Comparison of ENCODE assay signal across 8 cellular contexts in genomic region chr9:128829477-128830251, GRCh38. TPM values are rescaled to one million over a fixed set of nuclear protein-coding genes. Genes with fewer than 3 reads are reported as not detected.
DNase-seq lines count a peak whose midpoint lies in the region; ATAC-seq and TF ChIP-seq lines count a peak whose summit lies in the region.

Gene SPOUT1 (minus strand): TSS chr9:128829794. CDS start chr9:128829780, 14 bp downstream.

- H3K27me3 ChIP-seq in ascending aorta (no peaks in the 10 kb centered on the region), right cardiac atrium (ENCODE audit: control insufficient read depth, insufficient read depth) (no peaks in the 10 kb centered on the region), vagina (no peaks in the 10 kb centered on the region)

- H3K36me3 ChIP-seq in ascending aorta (peaks cover 25 to 36% of the 10 kb centered on the region in 2 donors), vagina (peaks cover 0 to 23% of the 10 kb centered on the region in 2 donors)

- peak; percentile 47 to 76 for DNase-seq in NCI-H187 (lab: John Stamatoyannopoulos, UW)
- peak; percentile 78 to 97 for DNase-seq in ascending aorta (ENCODE audit: low spot score in 2 of 2)
- peak; percentile 93 to 97 (median 97) for DNase-seq in right cardiac atrium
- peak; percentile 93 for DNase-seq in putamen (ENCODE audit: low spot score)
- peak; percentile 94 to 96 for DNase-seq in vagina (ENCODE audit: extremely low spot score in 2 of 2)

- H3K4me3 ChIP-seq in ascending aorta (peak within 1 kb of the TSS; percentile 80 to 94), right cardiac atrium (ENCODE audit: low read length) (peak within 1 kb of the TSS; percentile 58), vagina (peak within 1 kb of the TSS; percentile 76 to 81)

- H3K9me3 ChIP-seq in ascending aorta (no peaks in the 10 kb centered on the region), right cardiac atrium (ENCODE audit: control insufficient read depth, low read length) (no peaks in the 10 kb centered on the region), vagina (no peaks in the 10 kb centered on the region)

- TF ChIP-seq POLR2A in vagina (IDR thresholded peaks at IDR 0.05) = peak in 1 of 2 donors; percentile 12

- peaks cover 11 to 12% of the 10 kb centered on the region in 2 donors for H3K4me1 ChIP-seq in ascending aorta
- H3K4me1 ChIP-seq in right cardiac atrium (ENCODE audit: control insufficient read depth, insufficient read depth, low read length) = no peaks in the 10 kb centered on the region
- H3K4me1 ChIP-seq in vagina = peaks cover 19% of the 10 kb centered on the region

- TF ChIP-seq CTCF in ascending aorta (IDR thresholded peaks at IDR 0.05) = no peak
- TF ChIP-seq CTCF in vagina (IDR thresholded peaks at IDR 0.05) = no peak

- ATAC-seq in GM18498 (IDR thresholded peaks at IDR 0.05; ENCODE audit: unreplicated experiment) (peak; percentile 96), HG02938 (IDR thresholded peaks at IDR 0.05; ENCODE audit: unreplicated experiment) (peak; percentile 84), right cardiac atrium (peak; percentile 99)

- intact Hi-C loops in T-helper 2 cell treated with Interferon-gamma antibody and Interleukin-4, amounts not matched to agents 100 ng/mL and 5 ng/mL, for 36 hours (cut with micrococcal nuclease) = loop anchor here (1.0 to 5.0 kb wide), 3 partner anchors 11 to 118 kb away; partner anchors contain the start of genes DOLK, ENDOG, KYAT1 and LRRC8A
- intact Hi-C loops in ascending aorta (cut with DNase I) = loop anchor here (1.0 to 5.0 kb wide), 3 partner anchors 11 to 208 kb away; partner anchors contain the start of genes ENDOG, LRRC8A and MIGA2
- intact Hi-C loops in right cardiac atrium (cut with DNase I) = no loop called here
- intact Hi-C loops in vagina (cut with DNase I) = no loop called here

- peak within 1 kb of the TSS; percentile 81 to 90 for H3K27ac ChIP-seq in ascending aorta
- peak within 1 kb of the TSS; percentile 28 for H3K27ac ChIP-seq in right cardiac atrium (ENCODE audit: low read length)
- H3K27ac ChIP-seq in vagina = peak within 1 kb of the TSS; percentile 45

- WGBS in right cardiac atrium = 1% methylated on average over 56 of the region's 56 CpGs

RNA-seq across cellular contexts. Expression of gene SPOUT1, which starts in this region (rescaled TPM):
- total RNA-seq in T-helper 2 cell treated with Interferon-gamma antibody and Interleukin-4, amounts not matched to agents 100 ng/mL and 5 ng/mL, for 36 hours = 73.1 and 80.3 TPM in 2 replicates
- total RNA-seq in ascending aorta (26.5 TPM), right cardiac atrium (10 to 100 TPM; 13.4 to 22.1 (median 17.2) TPM), vagina (48.6 TPM)
- polyA plus RNA-seq in right cardiac atrium = 11.9 TPM

Comparison
In these comparisons a context has a peak if more than half of its experiments do, and no peak if none do; other contexts are left out.
1. Peak in every context shown above with its lines: DNase-seq, ATAC-seq, H3K4me3 ChIP-seq and H3K27ac ChIP-seq.
2. H3K27ac ChIP-seq: peak in every context shown above with its lines; median percentile 86 in ascending aorta; 45 in vagina; 28 in right cardiac atrium.
3. intact Hi-C loops: an anchor here in T-helper 2 cell treated with Interferon-gamma antibody and Interleukin-4, amounts not matched to agents 100 ng/mL and 5 ng/mL, for 36 hours (1.0 to 5.0 kb wide) and ascending aorta (1.0 to 5.0 kb wide); none called in right cardiac atrium and vagina.